9 cellular contexts compared by ENCODE assay signal in the genomic region with DNA sequence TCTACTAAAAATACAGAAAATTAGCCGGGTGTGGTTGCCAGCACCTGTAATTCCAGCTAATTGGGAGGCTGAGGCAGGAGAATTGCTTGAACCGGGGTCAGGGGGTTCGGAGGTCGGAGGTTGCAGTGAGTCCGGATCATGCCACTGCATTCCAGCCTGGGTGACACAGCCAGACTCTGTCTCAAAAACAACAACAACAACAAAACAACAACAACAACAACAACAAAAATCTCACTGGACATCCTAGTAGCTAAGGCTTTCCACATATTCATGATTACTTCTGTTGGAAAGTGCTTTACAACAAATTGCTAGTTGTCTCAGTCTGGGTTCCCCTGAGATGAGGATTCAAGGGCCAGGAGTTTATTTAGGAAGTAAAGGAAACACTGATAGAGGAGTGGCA. TPM values are rescaled to one million over a fixed set of nuclear protein-coding genes. Genes with fewer than 3 reads are reported as not detected.
"Had no signal": no experiment of that assay in that cellular context is flagged by ENCODE, and none has a peak within 500 bp of the region (broad histone marks: within the 10 kb centered on the region; RNA-seq: fewer than 3 reads in every experiment).

No MANE protein-coding gene starts in this region.

- FAIRE-seq: G401.6, GM12878, GM12891, GM12892, GM18507, GM19239 had no signal

- H3K4me3 ChIP-seq: GM12878 had no signal

- ATAC-seq: GM12878 had no signal

- DNase-seq: GDM1, GF-D8 had no signal

RNA-seq across cellular contexts. Expression of gene MROH2A, which starts 4.3 kb away (rescaled TPM):
- total RNA-seq: G401, GM12878 had no signal
- polyA plus RNA-seq: GM12878 had no signal

RNA-seq across cellular contexts. Expression of gene UGT1A1, which starts 13.8 kb away (rescaled TPM):
- total RNA-seq: G401, GM12878 had no signal
- polyA plus RNA-seq: GM12878 had no signal

RNA-seq across cellular contexts. Expression of gene UGT1A3, which starts 45.0 kb away (rescaled TPM):
- total RNA-seq: G401, GM12878 had no signal
- polyA plus RNA-seq: GM12878 had no signal

RNA-seq across cellular contexts. Expression of gene UGT1A4, which starts 55.3 kb away (rescaled TPM):
- total RNA-seq: G401, GM12878 had no signal
- polyA plus RNA-seq: GM12878 had no signal
